In the genomic region with DNA sequence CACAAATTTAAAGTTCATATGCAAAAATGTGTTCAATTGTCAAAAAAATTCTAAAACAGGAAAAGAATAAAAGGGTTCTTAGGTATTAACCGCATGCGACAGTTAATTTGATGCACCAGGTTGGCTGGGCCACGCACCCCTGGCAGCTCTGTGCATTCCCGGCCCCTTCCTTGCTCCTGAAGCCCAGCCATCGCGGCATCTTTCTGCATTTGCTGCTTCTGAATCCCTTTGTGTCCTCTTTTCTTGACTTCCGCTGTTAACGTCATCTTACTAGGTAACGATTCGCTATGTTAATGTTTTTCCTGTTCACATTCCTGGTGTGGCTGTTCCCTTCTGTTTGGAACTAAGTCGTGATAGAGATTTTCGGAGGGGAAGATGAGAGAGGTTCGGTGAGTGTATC, we compare ENCODE assay signal across 8 cellular contexts. TPM values are rescaled to one million over a fixed set of nuclear protein-coding genes. Genes with fewer than 3 reads are reported as not detected.
A peak's percentile ranks its signal among the peaks of the same experiment; 100 is the strongest.
DNase-seq lines count a peak whose midpoint lies in the region; ATAC-seq and TF ChIP-seq lines count a peak whose summit lies in the region.
"Had no signal": no experiment of that assay in that cellular context is flagged by ENCODE, and none has a peak within 500 bp of the region (broad histone marks: within the 10 kb centered on the region; RNA-seq: fewer than 3 reads in every experiment).

No MANE protein-coding gene starts in this region.

- no peaks in the 10 kb centered on the region for H3K79me2 ChIP-seq in OCI-LY3 (ENCODE audit: low read length)

- H2AFZ ChIP-seq in OCI-LY3 (ENCODE audit: low read depth, low read length) = no peak overlapping the region

- no peaks in the 10 kb centered on the region for H3K9me3 ChIP-seq in OCI-LY3 (ENCODE audit: insufficient read depth, low read length)
- H3K9me3 ChIP-seq in colonic mucosa = no peaks in the 10 kb centered on the region
- H3K9me3 ChIP-seq in spleen = no peaks in the 10 kb centered on the region

- TF ChIP-seq CTCF in OCI-LY3 (IDR thresholded peaks at IDR 0.05; ENCODE audit: low read depth, low read length) (no peak), colonic mucosa (IDR thresholded peaks at IDR 0.05) (no peak), spleen (IDR thresholded peaks at IDR 0.05 in 8 of 11, conservative IDR thresholded peaks at IDR 0.05 in 3 of 11) (no peak)

- H3K4me1 ChIP-seq in OCI-LY3 (ENCODE audit: low read length) (peaks cover 82% of the 10 kb centered on the region), colonic mucosa (peaks cover 4% of the 10 kb centered on the region), spleen (peaks cover 30 to 100% (median 61%) of the 10 kb centered on the region in 6 donors)

- H3K4me3 ChIP-seq in OCI-LY3 (ENCODE audit: low read length) = 0 out of 2 replicates have a peak overlapping the region, but pooled peaks have one; percentile 50
- H3K4me3 ChIP-seq in colonic mucosa = no peak overlapping the region
- H3K4me3 ChIP-seq in spleen = peak overlapping the region in 1 of 8 donors; percentile 59

- H3K9ac ChIP-seq in OCI-LY3 (ENCODE audit: low read length) (peak overlapping the region; percentile 50; the same call in 1 of the 2 replicates), colonic mucosa (ENCODE audit: low read depth in 2 of 2, low read length in 2 of 2) (peak overlapping the region in 1 of 2 donors; percentile 24)

- no peak for DNase-seq in colonic mucosa
- DNase-seq in spleen = peak; percentile 64
- DNase-seq in activated CD4-positive, alpha-beta T cell treated with anti-CD3 and anti-CD28 coated beads for 1 hour = no peak

- H3K36me3 ChIP-seq in OCI-LY3 (replicated peaks; ENCODE audit: low read depth, low read length) = peaks cover 3% of the 10 kb centered on the region
- no peaks in the 10 kb centered on the region for H3K36me3 ChIP-seq in colonic mucosa
- no peaks in the 10 kb centered on the region for H3K36me3 ChIP-seq in spleen

- no peaks in the 10 kb centered on the region for H4K20me1 ChIP-seq in OCI-LY3 (ENCODE audit: insufficient read depth, low read length)

- no peak for TF ChIP-seq POLR2A in spleen (IDR thresholded peaks at IDR 0.05)

- H3K27ac ChIP-seq in OCI-LY3 (ENCODE audit: low read length) (peak overlapping the region; percentile 100), colonic mucosa (peak overlapping the region; percentile 94), spleen (peak overlapping the region; percentile 89 to 100 (median 98))

- no peaks in the 10 kb centered on the region for H3K27me3 ChIP-seq in OCI-LY3 (ENCODE audit: low read depth, low read length)
- no peaks in the 10 kb centered on the region for H3K27me3 ChIP-seq in colonic mucosa
- no peaks in the 10 kb centered on the region for H3K27me3 ChIP-seq in spleen (replicated peaks in 1 of 7)

- ATAC-seq in HG02840 (IDR thresholded peaks at IDR 0.05; ENCODE audit: low FRiP score, unreplicated experiment) = no peak

- 80 to 89% (median 86%) methylated on average over 13 of the region's 13 CpGs for WGBS in spleen, 5 donors

- peak overlapping the region; percentile 65 for H3K4me2 ChIP-seq in OCI-LY3 (ENCODE audit: low read length)

- intact Hi-C loops in colonic mucosa (cut with DNase I) = no loop called here
- intact Hi-C loops in spleen (cut with DNase I; ENCODE audit: low total_unique reads) = no loop called here

RNA-seq across cellular contexts. Expression of a gene that starts 7.9 kb away (rescaled TPM):
- total RNA-seq in colonic mucosa (under 1 TPM; 0.07 to 0.16 TPM), spleen (1 to 10 TPM; 2.6 to 5.0 (median 3.4) TPM)
- 1 to 10 TPM; 2.6 to 3.8 (median 3.5) TPM for polyA plus RNA-seq in spleen
- total RNA-seq: dermis microvascular lymphatic vessel endothelial cell, lung microvascular endothelial cell had no signal

RNA-seq across cellular contexts. Expression of a gene that starts 8.0 kb away (rescaled TPM):
- 10 to 100 TPM; 22.6 to 28.0 TPM for total RNA-seq in colonic mucosa
- 100 to 1,000 TPM in 6 of 7 donors, 10 to 100 TPM in 1; 73.7 to 284 (median 152) TPM for total RNA-seq in spleen
- 100 to 1,000 TPM in 1 of 3 donors, 10 to 100 TPM in 2; 88.3 to 166 (median 92.3) TPM for polyA plus RNA-seq in spleen

RNA-seq across cellular contexts. Expression of a gene that starts 12.4 kb away (rescaled TPM):
- total RNA-seq in colonic mucosa (1 to 10 TPM; 1.8 to 5.8 TPM), spleen (1 to 10 TPM in 6 of 7 donors, not detected in 1; 1.2 to 7.4 (median 5.0) TPM)
- 10 to 100 TPM in 2 of 3 donors, 1 to 10 TPM in 1; 4.4 to 12.7 (median 12.0) TPM for polyA plus RNA-seq in spleen

RNA-seq across cellular contexts. Expression of a gene that starts 25.0 kb away (rescaled TPM):
- total RNA-seq in colonic mucosa (not detected), spleen (1 to 10 TPM in 1 of 7 donors, not detected in 6; 3.0 TPM)
- polyA plus RNA-seq in spleen = under 1 TPM in 1 of 3 donors, not detected in 2; 0.50 TPM
- total RNA-seq: dermis microvascular lymphatic vessel endothelial cell, H4, lung microvascular endothelial cell had no signal

RNA-seq across cellular contexts. Expression of a gene that starts 29.7 kb away (rescaled TPM):
- total RNA-seq in colonic mucosa = 10 to 100 TPM; 27.4 to 71.5 TPM
- total RNA-seq in spleen = 10 to 100 TPM; 33.9 to 48.0 (median 38.1) TPM
- polyA plus RNA-seq in spleen = 10 to 100 TPM; 31.4 to 43.1 (median 35.0) TPM
